ENCODE assay signal across 30 cellular contexts in genomic region chr11:18754308-18754707, GRCh38. TPM values are rescaled to one million over a fixed set of nuclear protein-coding genes. Genes with fewer than 3 reads are reported as not detected.
A peak's percentile ranks its signal among the peaks of the same experiment; 100 is the strongest.
DNase-seq lines count a peak whose midpoint lies in the region; ATAC-seq and TF ChIP-seq lines count a peak whose summit lies in the region.
"Had no signal": no experiment of that assay in that cellular context is flagged by ENCODE, and none has a peak within 500 bp of the region (broad histone marks: within the 10 kb centered on the region; RNA-seq: fewer than 3 reads in every experiment).

No MANE protein-coding gene starts in this region.

- H3K27ac ChIP-seq in brain microvascular endothelial cell, result no peak overlapping the region
- H3K27ac ChIP-seq: body of pancreas, C4-2B, epithelial cell of prostate, lower lobe of right lung, SK-N-MC, skin epidermis, upper lobe of left lung had no signal

- no peak overlapping the region for H3K4me3 Mint-ChIP-seq in Calu3 (ENCODE audit: low read depth, unreplicated experiment)
- H3K4me3 Mint-ChIP-seq: activated CD4-positive, alpha-beta T cell treated with anti-CD3 and anti-CD28 coated beads for 36 hours; HFFc6; nephron had no signal

- intact Hi-C loops in Calu3 (cut with micrococcal nuclease; ENCODE audit: unreplicated experiment), result no loop called here

- no peak overlapping the region for H3K27ac Mint-ChIP-seq in Calu3 (ENCODE audit: unreplicated experiment)
- H3K27ac Mint-ChIP-seq: activated CD4-positive, alpha-beta T cell treated with anti-CD3 and anti-CD28 coated beads for 36 hours; HFFc6; nephron had no signal

- no peaks in the 10 kb centered on the region for H3K36me3 Mint-ChIP-seq in Calu3 (ENCODE audit: insufficient read depth, unreplicated experiment)

- H3K4me1 Mint-ChIP-seq in Calu3 (ENCODE audit: low read depth, unreplicated experiment), result peaks cover 22% of the 10 kb centered on the region
- H3K4me1 Mint-ChIP-seq: activated CD4-positive, alpha-beta T cell treated with anti-CD3 and anti-CD28 coated beads for 36 hours had no signal

- no peaks in the 10 kb centered on the region for H3K27me3 ChIP-seq in brain microvascular endothelial cell (replicated peaks)
- H3K27me3 ChIP-seq: body of pancreas, upper lobe of left lung had no signal

- no peaks in the 10 kb centered on the region for H3K9me3 Mint-ChIP-seq in Calu3 (ENCODE audit: low read depth, unreplicated experiment)
- H3K9me3 Mint-ChIP-seq: HFFc6, nephron had no signal

- no peak overlapping the region for H3K4me3 ChIP-seq in brain microvascular endothelial cell (ENCODE audit: low read depth, low read length)
- H3K4me3 ChIP-seq: body of pancreas, lower lobe of right lung, mucosa of descending colon, SK-N-MC, skin epidermis, upper lobe of left lung had no signal

- in situ Hi-C loops in brain microvascular endothelial cell (cut with HindIII; ENCODE audit: low pct_ligation_motif_present, low sequenced_read_pairs), result no loop called here

- TF ChIP-seq CTCF in Calu3 (IDR thresholded peaks at IDR 0.05; ENCODE audit: unreplicated experiment), result no peak
- TF ChIP-seq CTCF in brain microvascular endothelial cell (IDR thresholded peaks at IDR 0.05; ENCODE audit: low read depth, low read length, missing control alignments), result no peak

- BruUV-seq in Calu3 (replicated peaks; lab: Mats Ljungman, UMichigan), result no TSS peak

- H3K36me3 ChIP-seq in brain microvascular endothelial cell (replicated peaks), result no peaks in the 10 kb centered on the region
- H3K36me3 ChIP-seq: lower lobe of right lung, upper lobe of left lung had no signal

- peaks cover 19% of the 10 kb centered on the region for H3K27me3 Mint-ChIP-seq in Calu3 (ENCODE audit: unreplicated experiment)

- ATAC-seq in HG03175 (IDR thresholded peaks at IDR 0.05; ENCODE audit: unreplicated experiment), result no peak
- ATAC-seq: activated CD4-positive, alpha-beta T cell treated with anti-CD3 and anti-CD28 coated beads for 36 hours; body of pancreas; lower lobe of right lung; mucosa of descending colon had no signal

- DNase-seq in Calu3 (peak; percentile 9), M059J (ENCODE audit: low read depth) (peak; percentile 74), brain microvascular endothelial cell (peak; percentile 20), renal cortical epithelial cell (ENCODE audit: low read depth) (peak; percentile 47), NCI-H774 (lab: John Stamatoyannopoulos, UW) (no peak), islet precursor cell (no peak)
- no peak for DNase-seq in stimulated activated CD4-positive, alpha-beta T cell treated with anti-CD3 and anti-CD28 coated beads, Interleukin-1b, Interleukin-23, amount 100 ng/mL, for 48 hours
- DNase-seq: activated CD4-positive, alpha-beta T cell treated with anti-CD3 and anti-CD28 coated beads for 36 hours; activated gamma-delta T cell treated with Interleukin-2 at 50 U/mL for 16 hours; activated T-cell treated with anti-CD3 and anti-CD28 coated beads, Interleukin-2, amount 50 U/mL, for 1 hour; body of pancreas; HFFc6; KBM-7; lower lobe of right lung; mucosa of descending colon; NCI-H1417 treated with DMSO at 0.1 percent for 48 hours; NCI-H748 treated with DMSO at 0.1 percent for 48 hours; stimulated activated CD8-positive, alpha-beta memory T cell treated with anti-CD3 and anti-CD28 coated beads, Interleukin-4, amount 100 ng/mL, for 48 hours; substantia nigra; T-helper 2 cell; upper lobe of left lung had no signal

- CTCF ChIA-PET in Calu3 (lab: Charles Lee), result interaction anchor here (1.0 kb wide), 1 partner anchor 18 kb away, joined by 3 read pairs; no protein-coding TSS in a partner anchor

RNA-seq across cellular contexts. Expression of gene IGSF22, which starts 28.3 kb away (rescaled TPM):
- total RNA-seq in Calu3 (2022) (not detected in 2 replicates), renal cortical epithelial cell (0.35 and 0.45 TPM in 2 replicates)
- total RNA-seq in M059J (2014; rRNA removed; shearing (Covaris generic)), result not detected in 2 replicates
- total RNA-seq: body of pancreas, HFFc6, osteoblast had no signal

RNA-seq across cellular contexts. Expression of gene PTPN5, which starts 37.3 kb away (rescaled TPM):
- total RNA-seq in Calu3 (2022) (not detected in 2 replicates), renal cortical epithelial cell (not detected in 2 replicates)
- total RNA-seq in M059J (2014; rRNA removed; shearing (Covaris generic)), result not detected in 2 replicates
- total RNA-seq: activated CD4-positive, alpha-beta T cell treated with anti-CD3 and anti-CD28 coated beads for 36 hours; activated CD8-positive, alpha-beta memory T cell treated with anti-CD3 and anti-CD28 coated beads for 36 hours; HFFc6; kidney epithelial cell; osteoblast had no signal

RNA-seq across cellular contexts. Expression of gene TMEM86A, which starts 55.7 kb away (rescaled TPM):
- total RNA-seq in Calu3 (2022) (8.8 and 11.9 TPM in 2 replicates), renal cortical epithelial cell (4.2 and 18.8 TPM in 2 replicates)
- 0.94 and 1.1 TPM in 2 replicates for total RNA-seq in M059J (2014; rRNA removed; shearing (Covaris generic))

Comparison
In these comparisons a context has a peak if more than half of its experiments do, and no peak if none do; other contexts are left out.
1. DNase-seq: peak in Calu3 (single experiment), M059J (single experiment), brain microvascular endothelial cell (single experiment) and renal cortical epithelial cell (single experiment); none in NCI-H774 (single experiment), islet precursor cell (single experiment) and stimulated activated CD4-positive, alpha-beta T cell treated with anti-CD3 and anti-CD28 coated beads, Interleukin-1b, Interleukin-23, amount 100 ng/mL, for 48 hours (single experiment).